In the genomic region with DNA sequence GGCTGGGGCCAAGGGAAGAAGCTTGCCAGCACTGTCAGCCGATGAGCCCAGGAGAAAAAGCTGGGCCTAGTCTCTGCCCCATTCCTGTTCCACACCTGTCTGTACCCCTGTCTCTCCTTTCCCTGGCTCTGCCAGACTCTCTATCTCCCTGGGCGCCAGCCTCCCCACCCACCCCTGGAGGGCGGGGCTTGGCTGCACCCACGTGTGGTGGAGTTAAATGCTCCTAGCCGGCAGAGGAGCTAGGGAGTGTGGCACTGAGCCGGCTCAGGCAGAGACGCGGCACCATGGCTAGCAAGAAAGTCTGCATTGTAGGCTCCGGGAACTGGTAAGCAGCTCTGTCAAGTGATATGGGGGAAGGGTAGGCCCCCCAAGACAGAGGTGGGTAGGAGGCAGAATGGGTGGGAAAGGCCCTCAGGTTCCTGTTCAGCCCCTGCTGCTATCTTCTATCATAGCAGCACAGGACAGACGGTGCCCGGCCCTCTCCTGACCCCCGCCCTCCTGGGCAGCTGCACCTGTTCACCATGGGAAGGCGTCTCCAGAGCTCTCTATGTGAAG, we compare ENCODE assay signal across 9 cellular contexts. TPM values are rescaled to one million over a fixed set of nuclear protein-coding genes. Genes with fewer than 3 reads are reported as not detected.
DNase-seq lines count a peak whose midpoint lies in the region; ATAC-seq, FAIRE-seq and TF ChIP-seq lines count a peak whose summit lies in the region.
"Had no signal": no experiment of that assay in that cellular context is flagged by ENCODE, and none has a peak within 500 bp of the region (broad histone marks: within the 10 kb centered on the region; RNA-seq: fewer than 3 reads in every experiment).

A gene (plus strand): TSS at position 242 of the 555 bp plus-strand sequence. CDS start 43 bp downstream, at position 285.

- no peak within 1 kb of the TSS for H3K27ac ChIP-seq in CD8-positive, alpha-beta memory T cell (ENCODE audit: low read depth, low read length)

- POLR2A ChIA-PET in CD8-positive, alpha-beta memory T cell (lab: Charles Lee): interaction anchor here (0.5 kb wide), 1 partner anchor 96 kb away, joined by 3 read pairs; no protein-coding TSS in a partner anchor

- no peaks in the 10 kb centered on the region for H3K9me3 Mint-ChIP-seq in stimulated activated memory B cell treated with anti-CD40 and anti-IgM and Interleukin-4, amounts not matched to agents 10 μg/mL and 1 μg/mL and 100 μg/mL, for 72 hours
- no peaks in the 10 kb centered on the region for H3K9me3 Mint-ChIP-seq in CD8-positive, alpha-beta memory T cell

- peak within 1 kb of the TSS; percentile 2 for H3K4me3 Mint-ChIP-seq in stimulated activated memory B cell treated with anti-CD40 and anti-IgM and Interleukin-4, amounts not matched to agents 10 μg/mL and 1 μg/mL and 100 μg/mL, for 72 hours
- no peak within 1 kb of the TSS for H3K4me3 Mint-ChIP-seq in CD8-positive, alpha-beta memory T cell

- intact Hi-C loops in left colon (cut with DNase I, micrococcal nuclease): no loop called here

- peaks cover 5% of the 10 kb centered on the region for H3K36me3 ChIP-seq in bronchial epithelial cell (ENCODE audit: control insufficient read depth, insufficient read depth, low read length)
- H3K36me3 ChIP-seq in CD8-positive, alpha-beta memory T cell (ENCODE audit: insufficient read depth, low read length): no peaks in the 10 kb centered on the region

- H3K36me3 Mint-ChIP-seq in stimulated activated memory B cell treated with anti-CD40 and anti-IgM and Interleukin-4, amounts not matched to agents 10 μg/mL and 1 μg/mL and 100 μg/mL, for 72 hours: peaks cover 49% of the 10 kb centered on the region
- H3K36me3 Mint-ChIP-seq in CD8-positive, alpha-beta memory T cell: peaks cover 0 to 31% (median 7%) of the 10 kb centered on the region in 3 donors

- H3K9me3 ChIP-seq in CD8-positive, alpha-beta memory T cell (ENCODE audit: low read length): no peaks in the 10 kb centered on the region

- DNase-seq in DMS 273 (lab: John Stamatoyannopoulos, UW; ENCODE audit: unreplicated experiment) (peak; percentile 87), DMS 273 treated with DMSO at 0.1 percent for 48 hours (lab: John Stamatoyannopoulos, UW) (no peak), NCI-H2227 treated with DMSO at 0.1 percent for 48 hours (lab: John Stamatoyannopoulos, UW) (peak; percentile 20), bronchial epithelial cell (ENCODE audit: low read depth) (peak; percentile 54), left colon (peak; percentile 72 to 83)
- no peak for DNase-seq in CD8-positive, alpha-beta memory T cell

- no peaks in the 10 kb centered on the region for H3K27me3 Mint-ChIP-seq in stimulated activated memory B cell treated with anti-CD40 and anti-IgM and Interleukin-4, amounts not matched to agents 10 μg/mL and 1 μg/mL and 100 μg/mL, for 72 hours
- H3K27me3 Mint-ChIP-seq in CD8-positive, alpha-beta memory T cell: no peaks in the 10 kb centered on the region

- no peaks in the 10 kb centered on the region for H3K4me1 ChIP-seq in CD8-positive, alpha-beta memory T cell (ENCODE audit: insufficient read depth, low read length)

- FAIRE-seq in bronchial epithelial cell (lab: Jason Lieb, UNC): no peak
- FAIRE-seq: A204.1 had no signal

- H3K4me1 Mint-ChIP-seq in stimulated activated memory B cell treated with anti-CD40 and anti-IgM and Interleukin-4, amounts not matched to agents 10 μg/mL and 1 μg/mL and 100 μg/mL, for 72 hours: peaks cover 38% of the 10 kb centered on the region
- no peaks in the 10 kb centered on the region for H3K4me1 Mint-ChIP-seq in CD8-positive, alpha-beta memory T cell

- no peak for TF ChIP-seq CTCF in bronchial epithelial cell (IDR thresholded peaks at IDR 0.05; ENCODE audit: insufficient read depth, low read length, severe bottlenecking)

- H3K27ac Mint-ChIP-seq in stimulated activated memory B cell treated with anti-CD40 and anti-IgM and Interleukin-4, amounts not matched to agents 10 μg/mL and 1 μg/mL and 100 μg/mL, for 72 hours: peak within 1 kb of the TSS; percentile 69
- H3K27ac Mint-ChIP-seq in CD8-positive, alpha-beta memory T cell: peak within 1 kb of the TSS in 1 of 8 donors; percentile 68

- H3K27me3 ChIP-seq in bronchial epithelial cell (ENCODE audit: control insufficient read depth, insufficient read depth, low read length): no peaks in the 10 kb centered on the region
- H3K27me3 ChIP-seq in CD8-positive, alpha-beta memory T cell (ENCODE audit: insufficient read depth, low read length, poor library complexity, severe bottlenecking): no peaks in the 10 kb centered on the region

- ATAC-seq in left colon (peak; percentile 95), GM18511 (IDR thresholded peaks at IDR 0.05; ENCODE audit: unreplicated experiment) (no peak)
- no peak for ATAC-seq in stimulated activated memory B cell treated with anti-CD40 and anti-IgM and Interleukin-4, amounts not matched to agents 10 μg/mL and 1 μg/mL and 100 μg/mL, for 72 hours

- CTCF ChIA-PET in CD8-positive, alpha-beta memory T cell (lab: Charles Lee): interaction anchor here (0.8 to 5.6 kb wide), 4 partner anchors 7 to 136 kb away, joined by 3 to 41 read pairs (median 4); a partner anchor contains a TSS

- no peak within 1 kb of the TSS for H3K4me3 ChIP-seq in bronchial epithelial cell (ENCODE audit: low read depth, low read length)
- H3K4me3 ChIP-seq in CD8-positive, alpha-beta memory T cell (ENCODE audit: low read length): no peak within 1 kb of the TSS

RNA-seq across cellular contexts. Expression of the gene that starts here (rescaled TPM):
- total RNA-seq in bronchial epithelial cell (0.26 and 0.53 TPM in 2 replicates), left colon (1 to 10 TPM; 1.8 to 4.3 TPM)
- total RNA-seq in CD8-positive, alpha-beta memory T cell: under 1 TPM; 0.55 to 0.70 TPM
- not detected for polyA plus RNA-seq in CD8-positive, alpha-beta memory T cell

Comparison
In these comparisons a context has a peak if more than half of its experiments do, and no peak if none do; other contexts are left out.
1. DNase-seq: peak in DMS 273 (single experiment), NCI-H2227 treated with DMSO at 0.1 percent for 48 hours (single experiment) and left colon (2 of 2); none in DMS 273 treated with DMSO at 0.1 percent for 48 hours (single experiment) and CD8-positive, alpha-beta memory T cell (0 of 5).
2. Peak in DNase-seq in bronchial epithelial cell; RNA of the gene not detected or under 1 TPM.